Comparison of ENCODE assay signal across 12 cellular contexts in the genomic region with DNA sequence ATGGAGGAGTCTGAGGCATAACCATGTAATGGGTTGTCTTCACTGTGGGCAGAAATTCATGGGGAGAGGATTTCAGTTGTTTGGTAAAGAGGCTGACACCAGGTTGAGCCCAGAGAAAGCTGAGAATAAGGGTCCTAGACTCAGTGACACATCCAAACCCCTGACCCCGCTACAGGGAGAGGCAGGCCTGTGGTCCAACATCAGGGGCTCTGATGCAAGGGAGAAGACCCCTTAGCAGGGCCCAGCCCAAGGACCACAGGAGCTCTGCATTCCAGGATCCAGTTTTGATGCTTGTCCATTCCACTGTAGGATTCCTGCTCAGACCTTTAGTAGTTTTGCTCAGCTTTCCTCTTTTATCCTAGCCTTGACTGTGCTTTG. TPM values are rescaled to one million over a fixed set of nuclear protein-coding genes. Genes with fewer than 3 reads are reported as not detected.
DNase-seq lines count a peak whose midpoint lies in the region; ATAC-seq lines count a peak whose summit lies in the region.
"Had no signal": no experiment of that assay in that cellular context is flagged by ENCODE, and none has a peak within 500 bp of the region (broad histone marks: within the 10 kb centered on the region; RNA-seq: fewer than 3 reads in every experiment).

No MANE protein-coding gene starts in this region.

- no peaks in the 10 kb centered on the region for H3K27me3 Mint-ChIP-seq in activated CD4-positive, alpha-beta memory T cell treated with anti-CD3 and anti-CD28 coated beads for 36 hours
- no peaks in the 10 kb centered on the region for H3K27me3 Mint-ChIP-seq in memory B cell

- H3K18ac ChIP-seq in neuronal stem cell (ENCODE audit: low read length): no peak overlapping the region

- H3K4me1 ChIP-seq in BLaER1 (peaks cover 67% of the 10 kb centered on the region), neuronal stem cell (ENCODE audit: control insufficient read depth in 2 of 2, insufficient read depth in 1 of 2, low read depth in 1 of 2, low read length in 2 of 2) (no peaks in the 10 kb centered on the region)
- H3K4me1 ChIP-seq: vagina had no signal

- no peak overlapping the region for H3K14ac ChIP-seq in neuronal stem cell (ENCODE audit: low read length)

- H4K91ac ChIP-seq in neuronal stem cell (ENCODE audit: low read depth, low read length, poor library complexity): no peak overlapping the region

- no peak overlapping the region for H2BK5ac ChIP-seq in neuronal stem cell (ENCODE audit: low read length)

- H3K27ac Mint-ChIP-seq in activated CD4-positive, alpha-beta memory T cell treated with anti-CD3 and anti-CD28 coated beads for 36 hours: peak overlapping the region; percentile 94
- peak overlapping the region; percentile 83 for H3K27ac Mint-ChIP-seq in memory B cell

- peak; percentile 1 for ATAC-seq in GM21360 (IDR thresholded peaks at IDR 0.05; ENCODE audit: unreplicated experiment)
- no peak for ATAC-seq in memory B cell (ENCODE audit: low read depth)
- ATAC-seq: HCT116 had no signal

- H4K20me1 ChIP-seq in BLaER1: peaks cover 20% of the 10 kb centered on the region

- H2BK120ac ChIP-seq in neuronal stem cell (ENCODE audit: low read depth, low read length): no peak overlapping the region

- no peak overlapping the region for H3K4ac ChIP-seq in neuronal stem cell (ENCODE audit: low read length)

- peaks cover 89% of the 10 kb centered on the region for H3K4me1 Mint-ChIP-seq in activated CD4-positive, alpha-beta memory T cell treated with anti-CD3 and anti-CD28 coated beads for 36 hours (ENCODE audit: low read depth)
- peaks cover 46% of the 10 kb centered on the region for H3K4me1 Mint-ChIP-seq in memory B cell

- no peak overlapping the region for H2BK15ac ChIP-seq in neuronal stem cell (ENCODE audit: low read length)

- no peak overlapping the region for H2BK12ac ChIP-seq in neuronal stem cell (ENCODE audit: low read length)

- H3K23ac ChIP-seq in neuronal stem cell (ENCODE audit: low read depth, low read length, poor library complexity): no peak overlapping the region

- H3K9me3 ChIP-seq in BLaER1 (peaks cover 17% of the 10 kb centered on the region), neuronal stem cell (replicated peaks in 1 of 2; ENCODE audit: control insufficient read depth in 2 of 2, insufficient read depth in 1 of 2, low read depth in 1 of 2, low read length in 2 of 2) (peaks cover 13 to 14% of the 10 kb centered on the region in 2 donors)
- H3K9me3 ChIP-seq: vagina had no signal

- no peak overlapping the region for H4K8ac ChIP-seq in neuronal stem cell (ENCODE audit: low read depth, low read length)

- H3K9ac ChIP-seq in BLaER1 (no peak overlapping the region), neuronal stem cell (ENCODE audit: low read depth, low read length, poor library complexity) (no peak overlapping the region)

- intact Hi-C loops in activated CD4-positive, alpha-beta memory T cell treated with anti-CD3 and anti-CD28 coated beads for 36 hours (cut with micrococcal nuclease): loop anchor here (2.0 to 5.0 kb wide), 4 partner anchors 33 to 638 kb away; a partner anchor contains a TSS

- WGBS in neuronal stem cell (ENCODE audit: extremely low coverage in 2 of 2, insufficient read length in 2 of 2, insufficient replicate concordance in 1 of 2), 2 donors: no CpG with 5 or more reads among the region's 1 CpG

- no peak overlapping the region for H2AFZ ChIP-seq in neuronal stem cell (ENCODE audit: low read length)

- H3K79me1 ChIP-seq in neuronal stem cell (ENCODE audit: low read depth, low read length): no peaks in the 10 kb centered on the region

- H3K4me2 ChIP-seq in BLaER1: peak overlapping the region; percentile 82
- no peak overlapping the region for H3K4me2 ChIP-seq in neuronal stem cell (ENCODE audit: insufficient read depth, low read length, poor library complexity, severe bottlenecking)

- peaks cover 37% of the 10 kb centered on the region for H3K36me3 Mint-ChIP-seq in activated CD4-positive, alpha-beta memory T cell treated with anti-CD3 and anti-CD28 coated beads for 36 hours
- H3K36me3 Mint-ChIP-seq in memory B cell: peaks cover 3% of the 10 kb centered on the region

- CTCF ChIA-PET in activated CD4-positive, alpha-beta memory T cell treated with anti-CD3 and anti-CD28 coated beads for 36 hours (lab: Charles Lee): interaction anchor here (1.0 to 4.6 kb wide), 8 partner anchors 10 to 57 kb away, joined by 3 to 71 read pairs (median 10); a partner anchor contains a TSS

- no peak overlapping the region for H2AK5ac ChIP-seq in neuronal stem cell (ENCODE audit: low read depth, low read length)

- H3K9me3 Mint-ChIP-seq in activated CD4-positive, alpha-beta memory T cell treated with anti-CD3 and anti-CD28 coated beads for 36 hours: peaks cover 9% of the 10 kb centered on the region
- H3K9me3 Mint-ChIP-seq in memory B cell: peaks cover 2% of the 10 kb centered on the region

- H3K36me3 ChIP-seq in BLaER1 (peaks cover 33% of the 10 kb centered on the region), neuronal stem cell (replicated peaks in 1 of 2; ENCODE audit: control insufficient read depth in 2 of 2, insufficient read depth in 2 of 2, low read length in 2 of 2) (peaks cover 4 to 11% of the 10 kb centered on the region in 2 donors)

- no peak overlapping the region for H3K4me3 ChIP-seq in BLaER1
- no peak overlapping the region for H3K4me3 ChIP-seq in neuronal stem cell (ENCODE audit: low read length in 2 of 2)
- H3K4me3 ChIP-seq: vagina had no signal

- H3K27ac ChIP-seq in BLaER1: no peak overlapping the region; the same call in 1 of the 2 replicates
- no peak overlapping the region for H3K27ac ChIP-seq in neuronal stem cell (replicated peaks; ENCODE audit: low read length)
- H3K27ac ChIP-seq: vagina had no signal

- POLR2A ChIA-PET in activated CD4-positive, alpha-beta memory T cell treated with anti-CD3 and anti-CD28 coated beads for 36 hours (lab: Charles Lee): interaction anchor here (1.0 to 5.5 kb wide), 9 partner anchors 10 to 114 kb away, joined by 3 to 325 read pairs (median 5); a partner anchor contains a TSS

- H3K4me3 Mint-ChIP-seq in activated CD4-positive, alpha-beta memory T cell treated with anti-CD3 and anti-CD28 coated beads for 36 hours: peak overlapping the region; percentile 59
- H3K4me3 Mint-ChIP-seq in memory B cell: no peak overlapping the region

- H3K27me3 ChIP-seq in BLaER1 (no peaks in the 10 kb centered on the region), neuronal stem cell (ENCODE audit: control insufficient read depth in 3 of 3, insufficient read depth in 3 of 3, low read depth in 1 of 3, low read length in 3 of 3) (no peaks in the 10 kb centered on the region)
- H3K27me3 ChIP-seq: vagina had no signal

- DNase-seq in activated CD4-positive, alpha-beta memory T cell treated with anti-CD3 and anti-CD28 coated beads for 36 hours: no peak
- DNase-seq in memory B cell (ENCODE audit: low spot score in 2 of 2) (no peak), NCI-H510A treated with DMSO at 0.1 percent for 48 hours (lab: John Stamatoyannopoulos, UW) (no peak), AG08395 (ENCODE audit: low spot score) (no peak), NCI-H82 (lab: John Stamatoyannopoulos, UW) (no peak), neuronal stem cell (ENCODE audit: low spot score) (no peak)
- DNase-seq: caudate nucleus, kidney had no signal

RNA-seq across cellular contexts. Expression of a gene that starts 15.5 kb away (rescaled TPM):
- total RNA-seq in activated CD4-positive, alpha-beta memory T cell treated with anti-CD3 and anti-CD28 coated beads for 36 hours: 1 to 10 TPM; 6.5 to 6.9 TPM
- 0.70 TPM for polyA plus RNA-seq in neuronal stem cell (2013, experiment 1 of 2)
- 0.61 TPM for polyA plus RNA-seq in neuronal stem cell (2013, experiment 2 of 2)
